9 cellular contexts compared by ENCODE assay signal in the genomic region with DNA sequence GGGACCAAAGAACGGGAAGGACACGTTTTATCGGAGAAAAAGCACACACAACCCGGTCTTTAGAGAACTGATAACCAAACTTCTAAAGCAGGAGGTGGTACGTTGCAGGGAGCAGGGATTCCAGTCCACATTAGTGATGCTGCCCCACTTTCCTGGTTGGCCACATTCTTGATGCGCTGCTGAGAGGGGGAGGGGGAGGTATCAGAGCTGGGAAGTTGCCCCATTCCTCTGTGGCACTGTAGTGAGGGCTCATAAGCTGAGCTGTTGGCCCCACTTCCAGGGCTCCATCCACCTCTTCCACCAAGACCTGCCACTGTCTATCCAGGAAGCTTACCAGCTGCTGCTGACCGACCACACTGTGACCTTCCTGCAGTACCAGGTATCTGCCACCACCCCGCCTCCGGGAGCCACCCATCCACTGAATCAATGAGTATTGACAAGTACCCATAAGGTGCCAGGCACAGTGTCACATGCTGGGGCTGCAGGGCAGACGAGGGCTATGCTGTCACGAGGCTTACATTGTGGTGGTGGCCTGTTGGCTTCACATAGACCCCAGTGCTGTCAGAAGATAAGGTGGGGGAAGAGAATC. TPM values are rescaled to one million over a fixed set of nuclear protein-coding genes. Genes with fewer than 3 reads are reported as not detected.
DNase-seq lines count a peak whose midpoint lies in the region; ATAC-seq, FAIRE-seq and TF ChIP-seq lines count a peak whose summit lies in the region.
"Had no signal": no experiment of that assay in that cellular context is flagged by ENCODE, and none has a peak within 500 bp of the region (broad histone marks: within the 10 kb centered on the region; RNA-seq: fewer than 3 reads in every experiment).

No MANE protein-coding gene starts in this region.

- H3K4me1 Mint-ChIP-seq in T-cell (peaks cover 21 to 28% (median 24%) of the 10 kb centered on the region in 3 donors), neural progenitor cell (peaks cover 27% of the 10 kb centered on the region)

- peaks cover 14% of the 10 kb centered on the region for H3K36me3 Mint-ChIP-seq in T-cell
- peaks cover 15% of the 10 kb centered on the region for H3K36me3 Mint-ChIP-seq in neural progenitor cell

- H3K9me3 ChIP-seq in H1 (ENCODE audit: insufficient read depth in 2 of 2, low read depth in 1 of 2, low read length in 1 of 2) (no peaks in the 10 kb centered on the region), neural progenitor cell (ENCODE audit: low read depth) (no peaks in the 10 kb centered on the region)

- no peak overlapping the region for H2AK5ac ChIP-seq in H1 (ENCODE audit: low read depth, low read length)

- H3K4me3 ChIP-seq in H1 (ENCODE audit: extremely low read depth in 1 of 4, insufficient read depth in 2 of 4, low read depth in 3 of 4, low read length in 4 of 4) (peak overlapping the region; percentile 77 to 92 (median 82)), neural progenitor cell (peak overlapping the region; percentile 87)

- no peak overlapping the region for H3K27ac ChIP-seq in H1 (ENCODE audit: low read depth, low read length)
- H3K27ac ChIP-seq in neural progenitor cell: no peak overlapping the region

- H3K27me3 Mint-ChIP-seq in T-cell (no peaks in the 10 kb centered on the region), neural progenitor cell (ENCODE audit: insufficient read depth, low read depth) (peaks cover 3% of the 10 kb centered on the region)

- no peak overlapping the region for H4K8ac ChIP-seq in H1 (ENCODE audit: extremely low read depth, insufficient read depth, low read length)

- H2BK5ac ChIP-seq in H1 (ENCODE audit: low read depth, low read length): no peak overlapping the region

- POLR2A ChIA-PET in T-cell (lab: Charles Lee) (interaction anchor here in 1 of 2 donors (0.6 kb wide), 1 partner anchor 540 kb away, joined by 3 read pairs; no protein-coding TSS in a partner anchor), H1 (lab: Charles Lee; ENCODE audit: partially characterized antibody) (interaction anchor here (0.7 to 2.5 kb wide), 9 partner anchors 8 to 258 kb away, joined by 3 to 23 read pairs (median 4); partner anchors contain the start of gene LLGL2)

- peaks cover 7% of the 10 kb centered on the region for H3F3A ChIP-seq in neural progenitor cell (ENCODE audit: low read depth)

- peak overlapping the region in 2 of 4 experiments; percentile 13 to 31; a peak in 2 of 7 replicates for H3K9ac ChIP-seq in H1 (replicated peaks in 1 of 4; ENCODE audit: extremely low read depth in 1 of 4, low read depth in 3 of 4, low read length in 3 of 4)
- H3K9ac ChIP-seq in neural progenitor cell: no peak overlapping the region

- CTCF ChIA-PET in T-cell (lab: Charles Lee): interaction anchor here in 1 of 2 donors (1.1 to 1.5 kb wide), 2 partner anchors 61 to 112 kb away, joined by 6 to 10 read pairs; partner anchors contain the start of genes GRB2 and TMEM94
- CTCF ChIA-PET in H1 (lab: Charles Lee; ENCODE audit: partially characterized antibody): interaction anchor here (0.9 to 3.5 kb wide), 27 partner anchors 8 to 233 kb away, joined by 3 to 18 read pairs (median 6); partner anchors contain the start of genes LLGL2, SLC25A19 and SMIM5

- H3K18ac ChIP-seq in H1 (ENCODE audit: extremely low read depth, low read length): no peak overlapping the region; the same call in 1 of the 2 replicates

- H2BK20ac ChIP-seq in H1 (ENCODE audit: low read length): no peak overlapping the region

- H4K20me1 ChIP-seq in H1 (replicated peaks in 1 of 2; ENCODE audit: control insufficient read depth in 1 of 2, insufficient read depth in 2 of 2, low read length in 2 of 2) (peaks cover 2 to 27% of the 10 kb centered on the region in 2 experiments), neural progenitor cell (ENCODE audit: low read depth) (peaks cover 38% of the 10 kb centered on the region)

- H3K23me2 ChIP-seq in H1 (ENCODE audit: low read depth, low read length): peaks cover 18% of the 10 kb centered on the region

- peak in 1 of 2 experiments; percentile 20; a peak in 2 of 4 replicates for TF ChIP-seq RAD21 in H1 (IDR thresholded peaks at IDR 0.05 in 1 of 2, conservative IDR thresholded peaks at IDR 0.05 in 1 of 2; ENCODE audit: low read depth in 2 of 2, low read length in 2 of 2)

- no peak for TF ChIP-seq POLR2A in H1 (IDR thresholded peaks at IDR 0.05; ENCODE audit: control extremely low read depth in 1 of 2, low read depth in 2 of 2, low read length in 2 of 2)

- H3K23ac ChIP-seq in H1 (ENCODE audit: insufficient read length): no peak overlapping the region

- H3K4me2 ChIP-seq in H1 (ENCODE audit: insufficient read depth in 1 of 2, low read depth in 2 of 2, low read length in 2 of 2): peak overlapping the region; percentile 86 to 99
- H3K4me2 ChIP-seq in neural progenitor cell: peak overlapping the region; percentile 89

- WGBS in H1 (ENCODE audit: extremely low coverage in 1 of 2, insufficient coverage in 1 of 2, insufficient read length in 1 of 2, insufficient replicate concordance in 2 of 2, low coverage in 1 of 2, low lambda C conversion rate in 2 of 2, missing lambda C conversion rate in 1 of 2), 2 experiments: 32% methylated on average over 11 of the region's 11 CpGs; no CpG with 5 or more reads in 1 of the 2 experiments

- H3K27ac Mint-ChIP-seq in T-cell (peak overlapping the region; percentile 96), neural progenitor cell (no peak overlapping the region)

- TF ChIP-seq CTCF in H1 (IDR thresholded peaks at IDR 0.05; ENCODE audit: control extremely low read depth in 1 of 3, insufficient read depth in 1 of 3, low read depth in 1 of 3, low read length in 3 of 3) (peak; percentile 16 to 41 (median 20); a peak in 3 of 4 replicates), neural progenitor cell (IDR thresholded peaks at IDR 0.05) (peak; percentile 13)

- H4K91ac ChIP-seq in H1 (replicated peaks; ENCODE audit: insufficient read length, low read length): no peak overlapping the region

- ATAC-seq in T-cell (replicated peaks in 1 of 4) (no peak), GM21447 (IDR thresholded peaks at IDR 0.05; ENCODE audit: unreplicated experiment) (no peak), HG03159 (IDR thresholded peaks at IDR 0.05; ENCODE audit: unreplicated experiment) (no peak), HG02571 (IDR thresholded peaks at IDR 0.05; ENCODE audit: unreplicated experiment) (no peak)

- peaks cover 0 to 21% (median 8%) of the 10 kb centered on the region in 4 experiments; a peak in 5 of 8 replicates for H3K36me3 ChIP-seq in H1 (ENCODE audit: control insufficient read depth in 2 of 4, insufficient read depth in 4 of 4, low read length in 3 of 4)
- H3K36me3 ChIP-seq in neural progenitor cell: no peaks in the 10 kb centered on the region

- no peak overlapping the region for H3K4ac ChIP-seq in H1 (replicated peaks; ENCODE audit: insufficient read length, low read depth, low read length)

- DNase-seq in DMS53 (lab: John Stamatoyannopoulos, UW) (peak; percentile 74), DMS53 treated with DMSO at 0.1 percent for 48 hours (lab: John Stamatoyannopoulos, UW; ENCODE audit: unreplicated experiment) (no peak), T-cell (peak in 5 of 34 experiments; percentile 18 to 30 (median 24)), H1 (ENCODE audit: low read depth in 1 of 2, low spot score in 2 of 2) (no peak), neural progenitor cell (ENCODE audit: low spot score) (peak; percentile 33)

- peaks cover 0 to 13% of the 10 kb centered on the region in 2 experiments; a peak in 1 of 4 replicates for H3K79me2 ChIP-seq in H1 (ENCODE audit: control insufficient read depth in 1 of 2, insufficient read depth in 2 of 2, low read length in 2 of 2)
- H3K79me2 ChIP-seq in neural progenitor cell (ENCODE audit: low read depth): peaks cover 18% of the 10 kb centered on the region

- no peaks in the 10 kb centered on the region for H3K27me3 ChIP-seq in H1 (replicated peaks in 1 of 4; ENCODE audit: control insufficient read depth in 3 of 4, extremely low read depth in 1 of 4, insufficient read depth in 3 of 4, low read length in 3 of 4)
- H3K27me3 ChIP-seq in neural progenitor cell: no peaks in the 10 kb centered on the region

- no peak overlapping the region for H2BK120ac ChIP-seq in H1 (replicated peaks; ENCODE audit: low read depth, low read length)

- no peak for FAIRE-seq in H1 (lab: Jason Lieb, UNC)
- FAIRE-seq: A204.1 had no signal

- H3K14ac ChIP-seq in H1 (ENCODE audit: insufficient read length): no peak overlapping the region

- H2BK15ac ChIP-seq in H1 (ENCODE audit: low read length): no peak overlapping the region

- H3K4me1 ChIP-seq in H1 (replicated peaks in 1 of 4; ENCODE audit: control insufficient read depth in 3 of 4, insufficient read depth in 4 of 4, low read length in 3 of 4) (peaks cover 0 to 14% (median 8%) of the 10 kb centered on the region in 4 experiments; a peak in 6 of 7 replicates), neural progenitor cell (no peaks in the 10 kb centered on the region)

- no peaks in the 10 kb centered on the region for H3K9me3 Mint-ChIP-seq in T-cell
- H3K9me3 Mint-ChIP-seq in neural progenitor cell: no peaks in the 10 kb centered on the region

- H2BK12ac ChIP-seq in H1 (ENCODE audit: low read depth, low read length): no peak overlapping the region

- TF ChIP-seq EP300 in H1 (IDR thresholded peaks at IDR 0.05; ENCODE audit: borderline replicate concordance in 1 of 2, low read depth in 2 of 2, low read length in 2 of 2): no peak

- no peak overlapping the region for H4K5ac ChIP-seq in H1 (ENCODE audit: insufficient read length, low read depth, low read length)

- H2AFZ ChIP-seq in H1 (ENCODE audit: low read length): no peak overlapping the region
- no peak overlapping the region for H2AFZ ChIP-seq in neural progenitor cell (replicated peaks)

- H3K79me1 ChIP-seq in H1 (ENCODE audit: low read depth, low read length): peaks cover 3% of the 10 kb centered on the region

- H3K4me3 Mint-ChIP-seq in T-cell (peak overlapping the region; percentile 71 to 77 (median 75)), neural progenitor cell (peak overlapping the region; percentile 88)

- no peak overlapping the region for H3K56ac ChIP-seq in H1 (replicated peaks; ENCODE audit: insufficient read length, low read depth, low read length)

RNA-seq across cellular contexts. Expression of gene TSEN54, which starts 1.0 kb away (rescaled TPM):
- total RNA-seq in T-cell: 10 to 100 TPM; 54.9 to 94.7 (median 67.6) TPM
- total RNA-seq in H1 (2021; fragmentation: NEBNext Ultra II Directional; extraction: Animal tissue kit (Norgen Biotek cat#: 25700)): 43.6 and 44.8 TPM in 2 replicates
- polyA plus RNA-seq in H1 (2011; rRNA removed): 60.3 and 68.1 TPM in 2 replicates
- 52.7 TPM for polyA plus RNA-seq in H1 (2011; cell fraction: cytosol; rRNA removed)
- polyA plus RNA-seq in H1 (2011; cell fraction: nucleus; rRNA removed): 106 TPM
- 41.4 to 67.2 TPM (median 56.3 TPM) in 4 replicates for polyA plus RNA-seq in H1 (2012, experiment 1 of 2)
- polyA plus RNA-seq in H1 (2012, experiment 2 of 2): 63.3 TPM
- 32.9 TPM for polyA plus RNA-seq in H1 (2013, experiment 1 of 2)
- polyA plus RNA-seq in H1 (2013, experiment 2 of 2): 29.0 TPM
- 35.2 and 45.8 TPM in 2 replicates for polyA minus RNA-seq in H1 (2011; rRNA and poly(A)+ RNA removed)
- polyA minus RNA-seq in H1 (2011; cell fraction: cytosol; rRNA and poly(A)+ RNA removed): 14.6 TPM
- 18.1 TPM for polyA minus RNA-seq in H1 (2011; cell fraction: nucleus; rRNA and poly(A)+ RNA removed)
- 20.5 and 47.8 TPM in 2 replicates for total RNA-seq in neural progenitor cell (ENCODE audit: low replicate concordance)

RNA-seq across cellular contexts. Expression of gene CASKIN2, which starts 2.0 kb away (rescaled TPM):
- total RNA-seq in T-cell (under 1 TPM; 0.28 to 0.88 (median 0.85) TPM), neural progenitor cell (ENCODE audit: low replicate concordance) (5.7 and 12.6 TPM in 2 replicates)
- total RNA-seq in H1 (2021; fragmentation: NEBNext Ultra II Directional; extraction: Animal tissue kit (Norgen Biotek cat#: 25700)): 28.9 and 32.3 TPM in 2 replicates
- polyA plus RNA-seq in H1 (2011; rRNA removed): 6.7 and 10.6 TPM in 2 replicates
- 6.0 TPM for polyA plus RNA-seq in H1 (2011; cell fraction: cytosol; rRNA removed)
- 36.0 TPM for polyA plus RNA-seq in H1 (2011; cell fraction: nucleus; rRNA removed)
- 10.0 to 15.3 TPM (median 14.4 TPM) in 4 replicates for polyA plus RNA-seq in H1 (2012, experiment 1 of 2)
- 12.7 TPM for polyA plus RNA-seq in H1 (2012, experiment 2 of 2)
- polyA plus RNA-seq in H1 (2013, experiment 1 of 2): 8.6 TPM
- 8.0 TPM for polyA plus RNA-seq in H1 (2013, experiment 2 of 2)
- polyA minus RNA-seq in H1 (2011; rRNA and poly(A)+ RNA removed): 9.0 and 13.9 TPM in 2 replicates
- polyA minus RNA-seq in H1 (2011; cell fraction: cytosol; rRNA and poly(A)+ RNA removed): 8.7 TPM
- polyA minus RNA-seq in H1 (2011; cell fraction: nucleus; rRNA and poly(A)+ RNA removed): 19.4 TPM

RNA-seq across cellular contexts. Expression of gene LLGL2, which starts 8.1 kb away (rescaled TPM):
- total RNA-seq in T-cell: 10 to 100 TPM; 31.2 to 75.7 (median 53.4) TPM
- total RNA-seq in H1 (2021; fragmentation: NEBNext Ultra II Directional; extraction: Animal tissue kit (Norgen Biotek cat#: 25700)): 64.5 and 66.6 TPM in 2 replicates
- 77.1 and 126 TPM in 2 replicates for polyA plus RNA-seq in H1 (2011; rRNA removed)
- polyA plus RNA-seq in H1 (2011; cell fraction: cytosol; rRNA removed): 90.7 TPM
- 171 TPM for polyA plus RNA-seq in H1 (2011; cell fraction: nucleus; rRNA removed)
- polyA plus RNA-seq in H1 (2012, experiment 1 of 2): 38.9 to 72.3 TPM (median 69.7 TPM) in 4 replicates
- 58.3 TPM for polyA plus RNA-seq in H1 (2012, experiment 2 of 2)
- 47.7 TPM for polyA plus RNA-seq in H1 (2013, experiment 1 of 2)
- 43.3 TPM for polyA plus RNA-seq in H1 (2013, experiment 2 of 2)
- polyA minus RNA-seq in H1 (2011; rRNA and poly(A)+ RNA removed): 22.8 and 39.6 TPM in 2 replicates
- polyA minus RNA-seq in H1 (2011; cell fraction: cytosol; rRNA and poly(A)+ RNA removed): 33.2 TPM
- 44.7 TPM for polyA minus RNA-seq in H1 (2011; cell fraction: nucleus; rRNA and poly(A)+ RNA removed)
- 16.6 and 60.2 TPM in 2 replicates for total RNA-seq in neural progenitor cell (ENCODE audit: low replicate concordance)

Comparison
In these comparisons a context has a peak if more than half of its experiments do, and no peak if none do; other contexts are left out.
1. DNase-seq: peak in DMS53 (single experiment) and neural progenitor cell (single experiment); none in DMS53 treated with DMSO at 0.1 percent for 48 hours (single experiment) and H1 (0 of 2).